27 cellular contexts compared by ENCODE assay signal in genomic region chr18:28725876-28726275, GRCh38.
DNase-seq lines count a peak whose midpoint lies in the region; ATAC-seq, FAIRE-seq and TF ChIP-seq lines count a peak whose summit lies in the region.
"Had no signal": no experiment of that assay in that cellular context is flagged by ENCODE, and none has a peak within 500 bp of the region (broad histone marks: within the 10 kb centered on the region; RNA-seq: fewer than 3 reads in every experiment).

No MANE protein-coding gene starts in this region.

- no peak overlapping the region for H3K4me3 ChIP-seq in KMS-11 (IDR thresholded peaks at IDR 0.05; ENCODE audit: insufficient read depth, low read depth, low read length)
- H3K4me3 ChIP-seq in astrocyte (ENCODE audit: insufficient read depth, low read depth, low read length): no peak overlapping the region
- no peak overlapping the region for H3K4me3 ChIP-seq in HepG2 (replicated peaks in 1 of 3; ENCODE audit: insufficient read depth in 1 of 3, low read depth in 2 of 3, low read length in 3 of 3)
- H3K4me3 ChIP-seq: sigmoid colon, stomach, tibial nerve had no signal

- BruUV-seq in HepG2 (replicated peaks; lab: Mats Ljungman, UMichigan): no TSS peak

- CTCF ChIA-PET in HepG2 (lab: Yijun Ruan, JAX; ENCODE audit: low intra/inter-chr PET ratio, low total read pairs): no interaction called here

- TF ChIP-seq EP300 in HepG2 (IDR thresholded peaks at IDR 0.05; ENCODE audit: low read depth in 2 of 2, low read length in 2 of 2) (no peak), HepG2 (CRISPR knock-in tag; IDR thresholded peaks at IDR 0.05; ENCODE audit: borderline replicate concordance) (no peak)

- TF ChIP-seq CTCF in KMS-11 (conservative IDR thresholded peaks at IDR 0.05; ENCODE audit: low read depth, low read length) (no peak), astrocyte (IDR thresholded peaks at IDR 0.05; ENCODE audit: insufficient read depth, low read depth, low read length) (no peak), HepG2 (CRISPR knock-in tag; IDR thresholded peaks at IDR 0.05) (no peak), osteocyte (IDR thresholded peaks at IDR 0.05) (no peak)

- H3K27ac ChIP-seq in KMS-11 (0 out of 2 replicates have a peak overlapping the region, but pooled peaks have one; percentile 15), astrocyte (ENCODE audit: low read depth, low read length) (no peak overlapping the region), HepG2 (ENCODE audit: extremely low read length, insufficient read depth, low read length) (no peak overlapping the region)
- H3K27ac ChIP-seq: sigmoid colon, stomach, tibial nerve had no signal

- H3K4me1 ChIP-seq in KMS-11 (ENCODE audit: low read depth, poor library complexity, severe bottlenecking) (peaks cover 15% of the 10 kb centered on the region), astrocyte (ENCODE audit: insufficient read depth, low read length) (peaks cover 16% of the 10 kb centered on the region), HepG2 (ENCODE audit: insufficient read depth, low read length) (no peaks in the 10 kb centered on the region)
- H3K4me1 ChIP-seq: sigmoid colon, stomach, tibial nerve had no signal

- H3K36me3 Mint-ChIP-seq in astrocyte (ENCODE audit: low read depth, unreplicated experiment) (no peaks in the 10 kb centered on the region), osteocyte (ENCODE audit: unreplicated experiment) (no peaks in the 10 kb centered on the region)
- H3K36me3 Mint-ChIP-seq: CD14-positive monocyte, memory B cell had no signal

- no peaks in the 10 kb centered on the region for H4K20me1 ChIP-seq in KMS-11 (ENCODE audit: insufficient read depth)
- H4K20me1 ChIP-seq in astrocyte (ENCODE audit: insufficient read depth, low read length): no peaks in the 10 kb centered on the region
- H4K20me1 ChIP-seq in HepG2 (ENCODE audit: insufficient read depth, low read length): no peaks in the 10 kb centered on the region

- H3K9ac ChIP-seq in KMS-11 (no peak overlapping the region), astrocyte (ENCODE audit: low read length) (no peak overlapping the region), HepG2 (ENCODE audit: insufficient read depth, low read depth, low read length) (no peak overlapping the region)

- H3K27ac Mint-ChIP-seq in astrocyte (ENCODE audit: unreplicated experiment) (no peak overlapping the region), osteocyte (ENCODE audit: unreplicated experiment) (no peak overlapping the region)
- H3K27ac Mint-ChIP-seq: activated CD8-positive, alpha-beta T cell treated with anti-CD3 and anti-CD28 coated beads for 36 hours; CD14-positive monocyte; memory B cell; progenitor cell of endocrine pancreas had no signal

- intact Hi-C loops in HepG2 (cut with micrococcal nuclease; ENCODE audit: unreplicated experiment): no loop called here

- no peak for ATAC-seq in HepG2
- ATAC-seq: activated CD8-positive, alpha-beta T cell treated with anti-CD3 and anti-CD28 coated beads for 36 hours; left cardiac atrium had no signal

- peak; percentile 29 for DNase-seq in EH (ENCODE audit: low read depth)
- DNase-seq in astrocyte (ENCODE audit: low read depth): peak; percentile 87
- peak; percentile 86 for DNase-seq in glomerular visceral epithelial cell (ENCODE audit: extremely low spot score)
- no peak for DNase-seq in HepG2 (ENCODE audit: low spot score)
- no peak for DNase-seq in ecto neural progenitor cell (ENCODE audit: low spot score)
- no peak for DNase-seq in LoVo (ENCODE audit: low spot score)
- no peak for DNase-seq in osteocyte (ENCODE audit: extremely low spot score, unreplicated experiment)
- DNase-seq: activated CD4-positive, alpha-beta T cell treated with anti-CD3 and anti-CD28 coated beads for 1 hour; activated CD8-positive, alpha-beta T cell treated with anti-CD3 and anti-CD28 coated beads for 36 hours; activated effector memory CD4-positive, alpha-beta T cell treated with anti-CD3 and anti-CD28 coated beads, Interleukin-2, amount 50 U/mL, for 16 hours; activated T-cell treated with anti-CD3 and anti-CD28 coated beads for 4 hours; Calu3; head of caudate nucleus; KG1; left cardiac atrium; NCI-H2029; NCI-H774; Right ventricle myocardium superior; sigmoid colon; stomach had no signal

- no peak for TF ChIP-seq RAD21 in HepG2 (CRISPR knock-in tag; IDR thresholded peaks at IDR 0.05)

- no peaks in the 10 kb centered on the region for H3K79me2 ChIP-seq in KMS-11 (ENCODE audit: insufficient read depth, low read depth)
- no peaks in the 10 kb centered on the region for H3K79me2 ChIP-seq in astrocyte (ENCODE audit: insufficient read depth, low read length)
- H3K79me2 ChIP-seq in HepG2 (ENCODE audit: insufficient read depth, low read length): no peaks in the 10 kb centered on the region

- no peak for FAIRE-seq in astrocyte (lab: Jason Lieb, UNC)
- FAIRE-seq in HepG2 (lab: Jason Lieb, UNC): no peak
- FAIRE-seq: colon, TTC549 had no signal

- H3K4me2 ChIP-seq in KMS-11: no peak overlapping the region
- no peak overlapping the region for H3K4me2 ChIP-seq in astrocyte (ENCODE audit: low read length)
- H3K4me2 ChIP-seq in HepG2 (ENCODE audit: low read depth, low read length): no peak overlapping the region

- TF ChIP-seq POLR2A in HepG2 (IDR thresholded peaks at IDR 0.05; ENCODE audit: insufficient read depth in 1 of 2, low read depth in 2 of 2, low read length in 2 of 2): no peak

- H3K36me3 ChIP-seq in KMS-11 (ENCODE audit: insufficient read depth) (no peaks in the 10 kb centered on the region), astrocyte (ENCODE audit: insufficient read depth, low read length) (no peaks in the 10 kb centered on the region), HepG2 (replicated peaks in 1 of 2; ENCODE audit: control insufficient read depth in 1 of 2, insufficient read depth in 2 of 2, low read length in 2 of 2) (no peaks in the 10 kb centered on the region)
- H3K36me3 ChIP-seq: sigmoid colon, stomach, tibial nerve had no signal

- H3K4me1 Mint-ChIP-seq in astrocyte (ENCODE audit: low read depth, unreplicated experiment): peaks cover 18% of the 10 kb centered on the region
- peaks cover 8% of the 10 kb centered on the region for H3K4me1 Mint-ChIP-seq in osteocyte (ENCODE audit: unreplicated experiment)
- H3K4me1 Mint-ChIP-seq: CD14-positive monocyte, memory B cell had no signal

- H3K4me3 Mint-ChIP-seq in astrocyte (ENCODE audit: unreplicated experiment) (no peak overlapping the region), osteocyte (ENCODE audit: unreplicated experiment) (no peak overlapping the region)
- H3K4me3 Mint-ChIP-seq: activated CD8-positive, alpha-beta T cell treated with anti-CD3 and anti-CD28 coated beads for 36 hours; CD14-positive monocyte; memory B cell had no signal

- H3K27me3 ChIP-seq in KMS-11 (ENCODE audit: insufficient read depth, low read depth): no peaks in the 10 kb centered on the region
- no peaks in the 10 kb centered on the region for H3K27me3 ChIP-seq in astrocyte (ENCODE audit: insufficient read depth, low read length)
- H3K27me3 ChIP-seq in HepG2 (ENCODE audit: control insufficient read depth in 1 of 2, insufficient read depth in 2 of 2, low read length in 2 of 2): no peaks in the 10 kb centered on the region
- H3K27me3 ChIP-seq: sigmoid colon, stomach, tibial nerve had no signal

- in situ Hi-C loops in HepG2 (cut with HindIII; ENCODE audit: extremely low pct_ligation_motif_present, low pct_unique_long_range_greater_than_20kb): no loop called here

- no peaks in the 10 kb centered on the region for H3K27me3 Mint-ChIP-seq in astrocyte (ENCODE audit: low read depth, unreplicated experiment)
- no peaks in the 10 kb centered on the region for H3K27me3 Mint-ChIP-seq in osteocyte (ENCODE audit: unreplicated experiment)
- H3K27me3 Mint-ChIP-seq: activated CD8-positive, alpha-beta T cell treated with anti-CD3 and anti-CD28 coated beads for 36 hours; memory B cell; progenitor cell of endocrine pancreas had no signal

- H3K9me3 Mint-ChIP-seq in astrocyte (ENCODE audit: unreplicated experiment) (no peaks in the 10 kb centered on the region), osteocyte (ENCODE audit: unreplicated experiment) (peaks cover 10% of the 10 kb centered on the region)

- POLR2A ChIA-PET in HepG2 (lab: Yijun Ruan, JAX): no interaction called here

- H3K9me3 ChIP-seq in astrocyte (ENCODE audit: insufficient read depth, low read depth, low read length) (no peaks in the 10 kb centered on the region), HepG2 (ENCODE audit: low read length) (no peaks in the 10 kb centered on the region)
- H3K9me3 ChIP-seq: sigmoid colon, tibial nerve had no signal

- 9% methylated on average over 2 of the region's 2 CpGs for WGBS in HepG2 (ENCODE audit: low lambda C conversion rate)

- H2AFZ ChIP-seq in KMS-11 (ENCODE audit: low read depth): no peak overlapping the region
- no peak overlapping the region for H2AFZ ChIP-seq in astrocyte (ENCODE audit: low read depth, low read length)
- H2AFZ ChIP-seq in HepG2 (ENCODE audit: low read length): no peak overlapping the region

TF ChIP-seq in HepG2, 621 proteins besides CTCF, POLR2A, EP300 and RAD21 (continues in another document):
- TF ChIP-seq FOSL2 (CRISPR knock-in tag; IDR thresholded peaks at IDR 0.05) (no peak), ZNF629 (CRISPR knock-in tag; conservative IDR thresholded peaks at IDR 0.05) (no peak), CSRNP1 (CRISPR knock-in tag; IDR thresholded peaks at IDR 0.05) (no peak), HNRNPK (IDR thresholded peaks at IDR 0.05; ENCODE audit: low read depth, low read length, poor library complexity, severe bottlenecking) (no peak)

Comparison
In these comparisons a context has a peak if more than half of its experiments do, and no peak if none do; other contexts are left out.
1. DNase-seq: peak in EH (single experiment), astrocyte (single experiment) and glomerular visceral epithelial cell (single experiment); none in HepG2 (single experiment), ecto neural progenitor cell (single experiment), LoVo (single experiment) and osteocyte (single experiment).